In genomic region chr22:31952459-31952858, GRCh38 we compare ENCODE assay signal across 10 cellular contexts. TPM values are rescaled to one million over a fixed set of nuclear protein-coding genes. Genes with fewer than 3 reads are reported as not detected.
DNase-seq lines count a peak whose midpoint lies in the region; ATAC-seq and TF ChIP-seq lines count a peak whose summit lies in the region.
"Had no signal": no experiment of that assay in that cellular context is flagged by ENCODE, and none has a peak within 500 bp of the region (broad histone marks: within the 10 kb centered on the region; RNA-seq: fewer than 3 reads in every experiment).

No MANE protein-coding gene starts in this region.

- DNase-seq in activated T-cell treated with anti-CD3 and anti-CD28 coated beads, Interleukin-2, amount 50 U/mL, for 4 hours, result no peak
- no peak for DNase-seq in activated T-cell treated with anti-CD3 and anti-CD28 coated beads, Interleukin-2, amount 50 U/mL, for 1 hour
- DNase-seq in cardiac fibroblast (ENCODE audit: low read depth in 2 of 2), result peak; percentile 85 to 90
- DNase-seq in kidney glomerular epithelial cell (lab: John Stamatoyannopoulos, UW), result peak; percentile 75
- no peak for DNase-seq in vagina (ENCODE audit: extremely low spot score in 2 of 2)
- DNase-seq in activated naive CD4-positive, alpha-beta T cell treated with anti-CD3 and anti-CD28 coated beads, Interleukin-2, amount 50 U/mL, for 16 hours, result no peak
- DNase-seq in HuH-7.5 (ENCODE audit: low spot score), result no peak
- DNase-seq: NCI-H1105 had no signal

- TF ChIP-seq POLR2A in vagina (IDR thresholded peaks at IDR 0.05), result no peak

- no peaks in the 10 kb centered on the region for H3K27me3 ChIP-seq in vagina
- H3K27me3 ChIP-seq: BLaER1 treated with 17β-estradiol and CSF1 and Interleukin-3, amounts not matched to agents 10 nM and 100 nM had no signal

- ATAC-seq in activated T-cell treated with anti-CD3 and anti-CD28 coated beads, Interleukin-2, amount 50 U/mL, for 4 hours, result no peak
- no peak for ATAC-seq in HG03139 (IDR thresholded peaks at IDR 0.05; ENCODE audit: unreplicated experiment)

- no peak for TF ChIP-seq CTCF in cardiac fibroblast (IDR thresholded peaks at IDR 0.05; ENCODE audit: low read depth, low read length)
- TF ChIP-seq CTCF in vagina (IDR thresholded peaks at IDR 0.05), result no peak

- no peak overlapping the region for H3K4me3 ChIP-seq in cardiac fibroblast (replicated peaks in 1 of 2; ENCODE audit: low read depth in 2 of 2, low read length in 2 of 2)
- H3K4me3 ChIP-seq in vagina, result peak overlapping the region in 1 of 2 donors; percentile 8
- H3K4me3 ChIP-seq: BLaER1 treated with 17β-estradiol and CSF1 and Interleukin-3, amounts not matched to agents 10 nM and 100 nM had no signal

- no peaks in the 10 kb centered on the region for H3K9me3 Mint-ChIP-seq in activated T-cell treated with anti-CD3 and anti-CD28 coated beads, Interleukin-2, amount 50 U/mL, for 4 hours

- peaks cover 66% of the 10 kb centered on the region for H3K4me1 Mint-ChIP-seq in activated T-cell treated with anti-CD3 and anti-CD28 coated beads, Interleukin-2, amount 50 U/mL, for 4 hours (ENCODE audit: low read depth)

- no peaks in the 10 kb centered on the region for H3K9me3 ChIP-seq in vagina
- H3K9me3 ChIP-seq: BLaER1 treated with 17β-estradiol and CSF1 and Interleukin-3, amounts not matched to agents 10 nM and 100 nM had no signal

- H3K27ac ChIP-seq in vagina, result peak overlapping the region; percentile 64

- H3K27me3 Mint-ChIP-seq in activated T-cell treated with anti-CD3 and anti-CD28 coated beads, Interleukin-2, amount 50 U/mL, for 4 hours (ENCODE audit: low read depth), result no peaks in the 10 kb centered on the region

- intact Hi-C loops in vagina (cut with DNase I), result no loop called here

- H3K36me3 ChIP-seq in vagina, result peaks cover 0 to 14% of the 10 kb centered on the region in 2 donors

- peaks cover 49% of the 10 kb centered on the region for H3K4me1 ChIP-seq in vagina

- peak overlapping the region; percentile 9 for H3K4me3 Mint-ChIP-seq in activated T-cell treated with anti-CD3 and anti-CD28 coated beads, Interleukin-2, amount 50 U/mL, for 4 hours

- H3K36me3 Mint-ChIP-seq in activated T-cell treated with anti-CD3 and anti-CD28 coated beads, Interleukin-2, amount 50 U/mL, for 4 hours (ENCODE audit: insufficient read depth), result peaks cover 20% of the 10 kb centered on the region

RNA-seq across cellular contexts. Expression of gene YWHAH, which starts 8.1 kb away (rescaled TPM):
- total RNA-seq in activated T-cell treated with anti-CD3 and anti-CD28 coated beads, Interleukin-2, amount 50 U/mL, for 4 hours, result 10 to 100 TPM; 63.0 to 88.6 (median 78.1) TPM
- total RNA-seq in vagina, result 86.2 TPM

Comparison
In these comparisons a context has a peak if more than half of its experiments do, and no peak if none do; other contexts are left out.
1. DNase-seq: peak in cardiac fibroblast (2 of 2) and kidney glomerular epithelial cell (single experiment); none in activated T-cell treated with anti-CD3 and anti-CD28 coated beads, Interleukin-2, amount 50 U/mL, for 4 hours (single experiment), activated T-cell treated with anti-CD3 and anti-CD28 coated beads, Interleukin-2, amount 50 U/mL, for 1 hour (single experiment), vagina (0 of 2), activated naive CD4-positive, alpha-beta T cell treated with anti-CD3 and anti-CD28 coated beads, Interleukin-2, amount 50 U/mL, for 16 hours (single experiment) and HuH-7.5 (single experiment).